In the genomic region with DNA sequence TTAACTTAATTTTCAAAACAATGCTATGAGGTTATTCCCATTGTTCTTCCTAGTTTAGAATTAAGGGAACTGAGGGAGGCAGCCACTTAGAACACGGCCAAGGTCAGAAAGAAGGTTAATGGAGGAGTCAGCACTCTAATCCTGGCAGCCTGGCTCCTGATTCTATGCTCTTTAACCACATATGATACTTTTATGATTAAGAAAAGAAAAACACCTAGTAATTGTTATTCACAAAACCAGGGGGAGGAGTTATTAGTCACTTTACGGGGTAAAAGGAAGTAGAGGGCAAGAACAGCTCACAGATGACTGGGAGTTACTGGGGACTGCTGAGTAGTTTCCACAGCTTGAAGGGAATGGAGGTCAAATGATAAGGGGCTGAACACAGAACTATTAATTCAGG, we compare ENCODE assay signal across 9 cellular contexts. TPM values are rescaled to one million over a fixed set of nuclear protein-coding genes. Genes with fewer than 3 reads are reported as not detected.
DNase-seq lines count a peak whose midpoint lies in the region; ATAC-seq, FAIRE-seq and TF ChIP-seq lines count a peak whose summit lies in the region.
"Had no signal": no experiment of that assay in that cellular context is flagged by ENCODE, and none has a peak within 500 bp of the region (broad histone marks: within the 10 kb centered on the region; RNA-seq: fewer than 3 reads in every experiment).

No MANE protein-coding gene starts in this region.

- no peak overlapping the region for H3K9ac ChIP-seq in GM12878 (ENCODE audit: control insufficient read depth, insufficient read depth, low read length)
- H3K9ac ChIP-seq: BLaER1 treated with 17β-estradiol and CSF1 and Interleukin-3, amounts not matched to agents 10 nM and 100 nM had no signal

- no peak overlapping the region for H3K4me3 ChIP-seq in GM12878
- H3K4me3 ChIP-seq in coronary artery, result no peak overlapping the region
- H3K4me3 ChIP-seq: BLaER1 treated with 17β-estradiol and CSF1 and Interleukin-3, amounts not matched to agents 10 nM and 100 nM had no signal

- H2AFZ ChIP-seq in GM12878 (ENCODE audit: control insufficient read depth, low read depth, low read length), result peak overlapping the region; percentile 59

- TF ChIP-seq POLR2A in GM12878 (IDR thresholded peaks at IDR 0.05; ENCODE audit: low read depth, low read length) (no peak), GM12891 (IDR thresholded peaks at IDR 0.05; ENCODE audit: low read depth, low read length) (no peak)

- H3K36me3 Mint-ChIP-seq in activated T-cell treated with anti-CD3 and anti-CD28 coated beads, Interleukin-2, amount 50 U/mL, for 72 hours (ENCODE audit: insufficient read depth in 2 of 2), result no peaks in the 10 kb centered on the region
- H3K36me3 Mint-ChIP-seq in activated T-cell treated with anti-CD3 and anti-CD28 coated beads, Interleukin-2, amount 50 U/mL, for 24 hours (ENCODE audit: low read depth), result no peaks in the 10 kb centered on the region

- no peaks in the 10 kb centered on the region for H4K20me1 ChIP-seq in GM12878 (ENCODE audit: control insufficient read depth, insufficient read depth)
- H4K20me1 ChIP-seq: BLaER1 treated with 17β-estradiol and CSF1 and Interleukin-3, amounts not matched to agents 10 nM and 100 nM had no signal

- no peaks in the 10 kb centered on the region for H3K27me3 ChIP-seq in GM12878 (replicated peaks in 1 of 2; ENCODE audit: control insufficient read depth in 2 of 2, insufficient read depth in 2 of 2, low read length in 1 of 2)
- H3K27me3 ChIP-seq: BLaER1 treated with 17β-estradiol and CSF1 and Interleukin-3, amounts not matched to agents 10 nM and 100 nM had no signal

- no peak overlapping the region for H3K4me2 ChIP-seq in GM12878 (ENCODE audit: control insufficient read depth, insufficient read depth)

- RAD21 ChIA-PET in GM12878 (lab: Charles Lee; ENCODE audit: unreplicated experiment), result interaction anchor here (0.6 to 2.0 kb wide), 7 partner anchors 9 to 80 kb away, joined by 3 to 12 read pairs (median 4); no protein-coding TSS in a partner anchor

- POLR2A ChIA-PET in GM12878 (lab: Charles Lee), result interaction anchor here (0.9 to 1.3 kb wide), 2 partner anchors 18 to 39 kb away, joined by 3 to 5 read pairs; a partner anchor contains a TSS

- no peak for TF ChIP-seq CTCF in GM12878 (IDR thresholded peaks at IDR 0.05 in 2 of 3, conservative IDR thresholded peaks at IDR 0.05 in 1 of 3; ENCODE audit: control insufficient read depth in 2 of 3, extremely low read depth in 1 of 3, insufficient read depth in 1 of 3, low read depth in 3 of 3, low read length in 3 of 3)
- TF ChIP-seq CTCF in coronary artery (IDR thresholded peaks at IDR 0.05), result no peak

- no peaks in the 10 kb centered on the region for H3K9me3 ChIP-seq in GM12878 (replicated peaks; ENCODE audit: control insufficient read depth, insufficient read depth, low read length)
- H3K9me3 ChIP-seq: BLaER1 treated with 17β-estradiol and CSF1 and Interleukin-3, amounts not matched to agents 10 nM and 100 nM had no signal

- FAIRE-seq in GM12878 (lab: Jason Lieb, UNC), result no peak
- FAIRE-seq in GM12891 (lab: Jason Lieb, UNC), result no peak

- CTCF ChIA-PET in GM12878 (lab: Yijun Ruan, JAX), result interaction anchor here (0.6 to 1.8 kb wide), 7 partner anchors 9 to 188 kb away, joined by 3 to 7 read pairs (median 4); no protein-coding TSS in a partner anchor

- WGBS in GM12878 (ENCODE audit: insufficient coverage, insufficient replicate concordance, low lambda C conversion rate, missing lambda C conversion rate), result 0% methylated on average over 2 of the region's 2 CpGs

- H3K79me2 ChIP-seq in GM12878 (ENCODE audit: control insufficient read depth, insufficient read depth, low read length), result no peaks in the 10 kb centered on the region

- H3K27ac ChIP-seq in GM12878 (ENCODE audit: control insufficient read depth, insufficient read depth) (no peak overlapping the region), coronary artery (peak overlapping the region in 1 of 2 donors; percentile 60)

- no peak for TF ChIP-seq EP300 in GM12878 (IDR thresholded peaks at IDR 0.05; ENCODE audit: borderline replicate concordance in 1 of 2, control insufficient read depth in 1 of 2, low read depth in 2 of 2, low read length in 2 of 2)

- ATAC-seq in activated T-cell treated with anti-CD3 and anti-CD28 coated beads, Interleukin-2, amount 50 U/mL, for 72 hours (replicated peaks in 1 of 2), result peak; percentile 91
- peak; percentile 66 for ATAC-seq in HG03280 (IDR thresholded peaks at IDR 0.05; ENCODE audit: unreplicated experiment)
- peak; percentile 91 for ATAC-seq in GM12878

- BruUV-seq in GM12878 (replicated peaks; lab: Mats Ljungman, UMichigan), result no TSS peak

- no peaks in the 10 kb centered on the region for H3K9me3 Mint-ChIP-seq in activated T-cell treated with anti-CD3 and anti-CD28 coated beads, Interleukin-2, amount 50 U/mL, for 72 hours
- H3K9me3 Mint-ChIP-seq in activated T-cell treated with anti-CD3 and anti-CD28 coated beads, Interleukin-2, amount 50 U/mL, for 24 hours, result no peaks in the 10 kb centered on the region

- H3K4me1 Mint-ChIP-seq in activated T-cell treated with anti-CD3 and anti-CD28 coated beads, Interleukin-2, amount 50 U/mL, for 72 hours (ENCODE audit: low read depth), result peaks cover 13% of the 10 kb centered on the region
- peaks cover 17% of the 10 kb centered on the region for H3K4me1 Mint-ChIP-seq in activated T-cell treated with anti-CD3 and anti-CD28 coated beads, Interleukin-2, amount 50 U/mL, for 24 hours (ENCODE audit: low read depth)

- intact Hi-C loops in GM12878 (cut with micrococcal nuclease; ENCODE audit: unreplicated experiment), result no loop called here

- no peak overlapping the region for H3K27ac Mint-ChIP-seq in activated T-cell treated with anti-CD3 and anti-CD28 coated beads, Interleukin-2, amount 50 U/mL, for 72 hours
- H3K27ac Mint-ChIP-seq in activated T-cell treated with anti-CD3 and anti-CD28 coated beads, Interleukin-2, amount 50 U/mL, for 24 hours, result no peak overlapping the region

- peak; percentile 11 for DNase-seq in activated T-cell treated with anti-CD3 and anti-CD28 coated beads, Interleukin-2, amount 50 U/mL, for 72 hours
- DNase-seq in activated T-cell treated with anti-CD3 and anti-CD28 coated beads, Interleukin-2, amount 50 U/mL, for 24 hours, result no peak
- no peak for DNase-seq in GM12878 (ENCODE audit: low read depth, low spot score)
- DNase-seq in stimulated activated CD4-positive, alpha-beta T cell treated with anti-CD3 and anti-CD28 coated beads, Interleukin-15, amount 100 ng/mL, for 24 hours, result peak; percentile 30
- DNase-seq in GM12891 (ENCODE audit: insufficient read length, low spot score), result no peak
- DNase-seq in coronary artery (ENCODE audit: low spot score), result no peak
- no peak for DNase-seq in amygdala (lab: John Stamatoyannopoulos, UW)

- peaks cover 3% of the 10 kb centered on the region; the same call in 1 of the 2 replicates for H3K4me1 ChIP-seq in GM12878 (ENCODE audit: control insufficient read depth, insufficient read depth, low read length)

- H3K27me3 Mint-ChIP-seq in activated T-cell treated with anti-CD3 and anti-CD28 coated beads, Interleukin-2, amount 50 U/mL, for 72 hours (ENCODE audit: low read depth), result no peaks in the 10 kb centered on the region
- H3K27me3 Mint-ChIP-seq in activated T-cell treated with anti-CD3 and anti-CD28 coated beads, Interleukin-2, amount 50 U/mL, for 24 hours, result peaks cover 10% of the 10 kb centered on the region

- in situ Hi-C loops in GM12878 (cut with MboI), result no loop called here

- TF ChIP-seq RAD21 in GM12878 (IDR thresholded peaks at IDR 0.05; ENCODE audit: insufficient read depth, low read depth, low read length), result no peak

- SMC1A ChIA-PET in GM12878 (lab: Charles Lee; ENCODE audit: uncharacterized antibody, unreplicated experiment), result interaction anchor here (0.5 to 6.4 kb wide), 16 partner anchors 9 to 132 kb away, joined by 3 to 33 read pairs (median 4); no protein-coding TSS in a partner anchor

- no peak overlapping the region for H3K4me3 Mint-ChIP-seq in activated T-cell treated with anti-CD3 and anti-CD28 coated beads, Interleukin-2, amount 50 U/mL, for 72 hours
- H3K4me3 Mint-ChIP-seq in activated T-cell treated with anti-CD3 and anti-CD28 coated beads, Interleukin-2, amount 50 U/mL, for 24 hours, result no peak overlapping the region

- H3K36me3 ChIP-seq in GM12878 (ENCODE audit: control insufficient read depth in 2 of 2, insufficient read depth in 2 of 2, low read length in 1 of 2), result no peaks in the 10 kb centered on the region
- H3K36me3 ChIP-seq: BLaER1 treated with 17β-estradiol and CSF1 and Interleukin-3, amounts not matched to agents 10 nM and 100 nM had no signal

TF ChIP-seq in GM12878, 131 proteins besides CTCF, POLR2A, EP300 and RAD21 (continues in another document):
- TF ChIP-seq NFYA (IDR thresholded peaks at IDR 0.05; ENCODE audit: borderline replicate concordance, low read depth, low read length) (no peak), CBX5 (IDR thresholded peaks at IDR 0.05; ENCODE audit: low read depth) (no peak), RUNX3 (IDR thresholded peaks at IDR 0.05; ENCODE audit: low read length) (0 out of 2 replicates have a peak, but pooled peaks have one; percentile 16), PAX8 (IDR thresholded peaks at IDR 0.05) (no peak)

TF ChIP-seq in GM12891, 5 proteins besides CTCF, POLR2A, EP300 and RAD21:
- TF ChIP-seq POLR2AphosphoS5 (IDR thresholded peaks at IDR 0.05; ENCODE audit: low read depth, low read length), result no peak
TF ChIP-seq in GM12891: peak in this region for 0.

RNA-seq across cellular contexts. Expression of a gene that starts 38.6 kb away (rescaled TPM):
- 100 to 1,000 TPM; 113 to 135 TPM for total RNA-seq in activated T-cell treated with anti-CD3 and anti-CD28 coated beads, Interleukin-2, amount 50 U/mL, for 72 hours
- 18.1 and 22.4 TPM in 2 replicates for total RNA-seq in GM12878 (2013; cell fraction: nucleolus; rRNA removed)
- 18.4 and 19.7 TPM in 2 replicates for total RNA-seq in GM12878 (2014; rRNA removed)
- total RNA-seq in GM12878 (2014; rRNA removed; fragmentation: Illumina TruSeq; extraction: Trizol), result 13.0 and 14.6 TPM in 2 replicates
- 25.7 and 26.1 TPM in 2 replicates for total RNA-seq in GM12878 (2021)
- 14.5 TPM for polyA plus RNA-seq in GM12878 (2011; ENCODE audit: low read depth)
- polyA plus RNA-seq in GM12878 (2011; rRNA removed), result 20.6 and 27.8 TPM in 2 replicates
- 24.3 and 24.4 TPM in 2 replicates for polyA plus RNA-seq in GM12878 (2011; cell fraction: cytosol; rRNA removed)
- polyA plus RNA-seq in GM12878 (2011; cell fraction: nucleus; rRNA removed), result 41.6 and 53.4 TPM in 2 replicates
- polyA plus RNA-seq in GM12878 (2012), result 31.6 and 44.9 TPM in 2 replicates
- polyA plus RNA-seq in GM12878 (2014; fragmentation: Illumina TruSeq; extraction: Trizol), result 16.1 and 29.0 TPM in 2 replicates
- 1 to 10 TPM; 4.7 to 9.3 TPM for polyA plus RNA-seq in GM12878 (2014; fragmentation: Nextera tagmentation; extraction: Ambion mirVana)
- polyA plus RNA-seq in GM12878 (2014; rRNA removed), result 18.7 and 20.0 TPM in 2 replicates
- 10 to 100 TPM; 41.2 to 48.9 TPM for polyA plus RNA-seq in GM12878 (2016; fragmentation: Nextera tagmentation; extraction: Ambion mirVana)
- 5.9 and 6.2 TPM in 2 replicates for polyA minus RNA-seq in GM12878 (2011; rRNA and poly(A)+ RNA removed)
- polyA minus RNA-seq in GM12878 (2011; cell fraction: cytosol; rRNA and poly(A)+ RNA removed), result 8.7 and 13.5 TPM in 2 replicates
- polyA minus RNA-seq in GM12878 (2011; cell fraction: nucleus; rRNA and poly(A)+ RNA removed), result 29.6 and 39.4 TPM in 2 replicates
- polyA plus RNA-seq in GM12891 (2012; ENCODE audit: low read depth, missing spikeins), result 42.0 TPM

Comparison
In these comparisons a context has a peak if more than half of its experiments do, and no peak if none do; other contexts are left out.
1. DNase-seq: peak in activated T-cell treated with anti-CD3 and anti-CD28 coated beads, Interleukin-2, amount 50 U/mL, for 72 hours (2 of 2) and stimulated activated CD4-positive, alpha-beta T cell treated with anti-CD3 and anti-CD28 coated beads, Interleukin-15, amount 100 ng/mL, for 24 hours (single experiment); none in activated T-cell treated with anti-CD3 and anti-CD28 coated beads, Interleukin-2, amount 50 U/mL, for 24 hours (single experiment), GM12878 (single experiment), GM12891 (single experiment), coronary artery (single experiment) and amygdala (0 of 56).
2. RNA of a gene that starts 38.6 kb away (total RNA-seq): 113 to 135 TPM in activated T-cell treated with anti-CD3 and anti-CD28 coated beads, Interleukin-2, amount 50 U/mL, for 72 hours; 13.0 to 26.1 TPM in GM12878; every median in the first group is over 4 times any median in the second.
3. Peak in every context shown above with its lines, with median percentiles within 50 percentile points of each other: ATAC-seq.